ENCODE assay signal across 8 cellular contexts in genomic region chr3:16064660-16065414, GRCh38.
DNase-seq lines count a peak whose midpoint lies in the region; ATAC-seq and TF ChIP-seq lines count a peak whose summit lies in the region.

No MANE protein-coding gene starts in this region.

- H3K9me3 ChIP-seq in mucosa of descending colon: no peaks in the 10 kb centered on the region

- H3K27ac ChIP-seq in cingulate gyrus (ENCODE audit: low read depth, low read length): peak overlapping the region; percentile 92

- H3K4me3 ChIP-seq in mucosa of descending colon: no peak overlapping the region

- no peak for TF ChIP-seq CTCF in mucosa of descending colon (IDR thresholded peaks at IDR 0.05)

- H3K4me1 ChIP-seq in mucosa of descending colon (ENCODE audit: low read depth): no peaks in the 10 kb centered on the region

- intact Hi-C loops in mucosa of descending colon (cut with DNase I, micrococcal nuclease): no loop called here

- ATAC-seq in mucosa of descending colon: peak; percentile 17
- ATAC-seq in GM21786 (IDR thresholded peaks at IDR 0.05; ENCODE audit: unreplicated experiment): no peak

- H3K36me3 ChIP-seq in mucosa of descending colon (ENCODE audit: low read depth): no peaks in the 10 kb centered on the region

- peak; percentile 86 for DNase-seq in A172 (ENCODE audit: low spot score)
- DNase-seq in M059J (ENCODE audit: low read depth): peak; percentile 85
- peak in 2 of 3 donors; percentile 48 to 67 for DNase-seq in mucosa of descending colon
- no peak for DNase-seq in NCI-H748 (lab: John Stamatoyannopoulos, UW; ENCODE audit: unreplicated experiment)
- DNase-seq in HPDE6-E6E7 (ENCODE audit: extremely low spot score): no peak
- no peak for DNase-seq in NCI-H2107 treated with DMSO at 0.1 percent for 48 hours (lab: John Stamatoyannopoulos, UW; ENCODE audit: unreplicated experiment)

Comparison
In these comparisons a context has a peak if more than half of its experiments do, and no peak if none do; other contexts are left out.
1. DNase-seq: peak in A172 (single experiment), M059J (single experiment) and mucosa of descending colon (2 of 3); none in NCI-H748 (single experiment), HPDE6-E6E7 (single experiment) and NCI-H2107 treated with DMSO at 0.1 percent for 48 hours (single experiment).